ENCODE assay signal across 1 cellular context in genomic region chr2:63874204-63875134, GRCh38.
TF ChIP-seq lines count a peak whose summit lies in the region.

No MANE protein-coding gene starts in this region.

TF ChIP-seq in WTC11, 78 proteins besides CTCF, POLR2A, EP300 and RAD21 (continued from another document):
- TF ChIP-seq NR2C2 (CRISPR knock-in tag; IDR thresholded peaks at IDR 0.05): no peak
- no peak; the same call in none of the 2 replicates for TF ChIP-seq ZNF532 (CRISPR knock-in tag; IDR thresholded peaks at IDR 0.05; ENCODE audit: borderline replicate concordance)
- no peak for TF ChIP-seq CREB1 (CRISPR knock-in tag; IDR thresholded peaks at IDR 0.05)
- 0 out of 2 replicates have a peak, but pooled peaks have one; percentile 20 for TF ChIP-seq ERG (CRISPR knock-in tag; IDR thresholded peaks at IDR 0.05)
- TF ChIP-seq MLX (CRISPR knock-in tag; IDR thresholded peaks at IDR 0.05): no peak
- TF ChIP-seq GRHL2 (CRISPR knock-in tag; IDR thresholded peaks at IDR 0.05; ENCODE audit: insufficient replicate concordance, severe bottlenecking): no peak
- no peak for TF ChIP-seq RORB (CRISPR knock-in tag; IDR thresholded peaks at IDR 0.05)
